In genomic region chr7:55533050-55533728, GRCh38 we compare ENCODE assay signal across 9 cellular contexts. TPM values are rescaled to one million over a fixed set of nuclear protein-coding genes. Genes with fewer than 3 reads are reported as not detected.
DNase-seq lines count a peak whose midpoint lies in the region; ATAC-seq, FAIRE-seq and TF ChIP-seq lines count a peak whose summit lies in the region.
"Had no signal": no experiment of that assay in that cellular context is flagged by ENCODE, and none has a peak within 500 bp of the region (broad histone marks: within the 10 kb centered on the region; RNA-seq: fewer than 3 reads in every experiment).

No MANE protein-coding gene starts in this region.

- POLR2A ChIA-PET in K562 (lab: Yijun Ruan, JAX): interaction anchor here (0.8 kb wide), 1 partner anchor 76 kb away, joined by 3 read pairs; no protein-coding TSS in a partner anchor

- H3K4me3 Mint-ChIP-seq in nephron progenitor cell: no peak overlapping the region

- peaks cover 14% of the 10 kb centered on the region for H4K20me1 ChIP-seq in K562 (replicated peaks; ENCODE audit: control insufficient read depth, insufficient read depth, low read length)

- H3K9me3 Mint-ChIP-seq in nephron progenitor cell: no peaks in the 10 kb centered on the region

- H3K4me3 ChIP-seq in K562 (no peak overlapping the region), upper lobe of left lung (no peak overlapping the region)

- peak; percentile 58 for ATAC-seq in GM21381 (IDR thresholded peaks at IDR 0.05; ENCODE audit: unreplicated experiment)
- ATAC-seq in K562: peak; percentile 44; the same call in 2 of the 3 replicates
- peak; percentile 56 to 75 for ATAC-seq in upper lobe of left lung (ENCODE audit: low FRiP score in 2 of 2)

- peaks cover 6% of the 10 kb centered on the region; the same call in 1 of the 3 replicates for H3K79me2 ChIP-seq in K562 (ENCODE audit: control insufficient read depth, insufficient read depth, low read length)

- H3K27me3 Mint-ChIP-seq in nephron progenitor cell (ENCODE audit: low read depth, poor library complexity): no peaks in the 10 kb centered on the region

- no peak overlapping the region for H2AFZ ChIP-seq in K562 (ENCODE audit: low read depth, low read length)
- H2AFZ ChIP-seq: parathyroid adenoma had no signal

- WGBS in K562 (ENCODE audit: insufficient coverage, low coverage, missing lambda C conversion rate): 35% methylated on average over 4 of the region's 4 CpGs
- 59 to 75% methylated on average over 4 of the region's 4 CpGs for WGBS in upper lobe of left lung, 2 donors

- H3K27ac ChIP-seq in K562 (ENCODE audit: extremely low read depth, low read depth, low read length): no peak overlapping the region
- peak overlapping the region; percentile 59 to 80 (median 64) for H3K27ac ChIP-seq in upper lobe of left lung
- H3K27ac ChIP-seq: parathyroid adenoma had no signal

- no peak for FAIRE-seq in K562 (lab: Jason Lieb, UNC)

- TF ChIP-seq CTCF in K562 (IDR thresholded peaks at IDR 0.05 in 2 of 3, conservative IDR thresholded peaks at IDR 0.05 in 1 of 3; ENCODE audit: insufficient read depth in 2 of 3, low read depth in 1 of 3, low read length in 3 of 3) (no peak), nephron progenitor cell (IDR thresholded peaks at IDR 0.05) (no peak), upper lobe of left lung (IDR thresholded peaks at IDR 0.05) (no peak)

- H3K36me3 Mint-ChIP-seq in nephron progenitor cell (ENCODE audit: low read depth): peaks cover 7% of the 10 kb centered on the region

- DNase-seq in DMS 273 (lab: John Stamatoyannopoulos, UW; ENCODE audit: unreplicated experiment) (peak; percentile 58), HS-5 (ENCODE audit: low read depth) (peak; percentile 13), T-helper 22 cell (ENCODE audit: low read depth) (peak; percentile 81), K562 (ENCODE audit: extremely low read depth in 1 of 4, low spot score in 3 of 4) (no peak), nephron progenitor cell (no peak), upper lobe of left lung (peak in 1 of 2 donors; percentile 54), NCI-H1417 (lab: John Stamatoyannopoulos, UW) (no peak)

- peaks cover 0 to 13% of the 10 kb centered on the region in 2 experiments for H3K4me1 ChIP-seq in K562 (replicated peaks in 1 of 2; ENCODE audit: control insufficient read depth in 2 of 2, insufficient read depth in 2 of 2, low read length in 2 of 2)
- peaks cover 31 to 48% (median 45%) of the 10 kb centered on the region in 4 donors for H3K4me1 ChIP-seq in upper lobe of left lung
- H3K4me1 ChIP-seq: parathyroid adenoma had no signal

- intact Hi-C loops in K562 (cut with micrococcal nuclease): no loop called here

- peaks cover 36% of the 10 kb centered on the region for H3K4me1 Mint-ChIP-seq in nephron progenitor cell

- H3K9me1 ChIP-seq in K562 (ENCODE audit: control insufficient read depth, insufficient read depth, low read length): no peaks in the 10 kb centered on the region

- H3K4me2 ChIP-seq in K562 (ENCODE audit: insufficient read depth, low read length): no peak overlapping the region

- in situ Hi-C loops in K562 (cut with MboI): no loop called here

- H3K9me3 ChIP-seq in K562 (replicated peaks; ENCODE audit: control insufficient read depth, insufficient read depth, low read depth, low read length) (no peaks in the 10 kb centered on the region), upper lobe of left lung (no peaks in the 10 kb centered on the region)

- no peak overlapping the region for H3K9ac ChIP-seq in K562 (ENCODE audit: insufficient read depth in 1 of 2, low read depth in 2 of 2, low read length in 2 of 2)
- H3K9ac ChIP-seq: parathyroid adenoma had no signal

- peak overlapping the region; percentile 39 for H3K27ac Mint-ChIP-seq in nephron progenitor cell

- CTCF ChIA-PET in K562 (lab: Yijun Ruan, JAX; ENCODE audit: low intra/inter-chr PET ratio): no interaction called here

- H3K27me3 ChIP-seq in K562 (ENCODE audit: control insufficient read depth in 2 of 2, insufficient read depth in 2 of 2, low read length in 2 of 2): no peaks in the 10 kb centered on the region
- H3K27me3 ChIP-seq in upper lobe of left lung: no peaks in the 10 kb centered on the region

- no peak for TF ChIP-seq RAD21 in K562 (CRISPR knock-in tag; conservative IDR thresholded peaks at IDR 0.05 in 1 of 2, IDR thresholded peaks at IDR 0.05 in 1 of 2)

- BruUV-seq in K562 (replicated peaks; lab: Mats Ljungman, UMichigan): no TSS peak

- TF ChIP-seq POLR2A in K562 (conservative IDR thresholded peaks at IDR 0.05): no peak
- TF ChIP-seq POLR2A in upper lobe of left lung (IDR thresholded peaks at IDR 0.05): no peak

- no peak for TF ChIP-seq EP300 in K562 (IDR thresholded peaks at IDR 0.05; ENCODE audit: low read length)
- peak in 1 of 4 donors; percentile 10 for TF ChIP-seq EP300 in upper lobe of left lung (IDR thresholded peaks at IDR 0.05)

- H3K36me3 ChIP-seq in K562 (ENCODE audit: control insufficient read depth, insufficient read depth, low read length) (no peaks in the 10 kb centered on the region), upper lobe of left lung (no peaks in the 10 kb centered on the region)

TF ChIP-seq in K562, 482 proteins besides CTCF, POLR2A, EP300 and RAD21:
- TF ChIP-seq MEF2A (IDR thresholded peaks at IDR 0.05; ENCODE audit: control insufficient read depth, low read depth, low read length) (no peak), ATF2 (CRISPR knock-in tag; IDR thresholded peaks at IDR 0.05) (no peak), SRSF3 (IDR thresholded peaks at IDR 0.05; ENCODE audit: insufficient read depth, low read length) (no peak), FOSL1 (tag; conservative IDR thresholded peaks at IDR 0.05) (peak; percentile 36), HIVEP1 (CRISPR knock-in tag; IDR thresholded peaks at IDR 0.05) (no peak), CBX3 (IDR thresholded peaks at IDR 0.05; ENCODE audit: borderline replicate concordance in 1 of 2, low read length in 2 of 2) (no peak), HNRNPH1 (optimal IDR thresholded peaks at IDR 0.05; ENCODE audit: low read depth, low read length) (no peak), PPARD (CRISPR knock-in tag; IDR thresholded peaks at IDR 0.05) (no peak), ZNF384 (IDR thresholded peaks at IDR 0.05; ENCODE audit: low read depth, low read length) (no peak), ZFP30 (CRISPR knock-in tag; IDR thresholded peaks at IDR 0.05; ENCODE audit: borderline replicate concordance) (no peak), CBX5 (IDR thresholded peaks at IDR 0.05; ENCODE audit: borderline replicate concordance, low read depth) (no peak), NR0B1 (IDR thresholded peaks at IDR 0.05; ENCODE audit: partially characterized antibody) (no peak), SPI1 (IDR thresholded peaks at IDR 0.05; ENCODE audit: borderline replicate concordance, low read depth, low read length) (0 out of 2 replicates have a peak, but pooled peaks have one; percentile 36), ZKSCAN1 (IDR thresholded peaks at IDR 0.05; ENCODE audit: low read depth, low read length) (no peak)

RNA-seq across cellular contexts. Expression of gene VOPP1, which starts 39.1 kb away (rescaled TPM):
- 22.5 and 27.7 TPM in 2 replicates for total RNA-seq in K562 (2011; cell fraction: chromatin; rRNA removed; ENCODE audit: low replicate concordance)
- 28.4 and 32.9 TPM in 2 replicates for total RNA-seq in K562 (2011; cell fraction: nucleolus; rRNA removed)
- 36.5 and 44.2 TPM in 2 replicates for total RNA-seq in K562 (2011; cell fraction: nucleoplasm; rRNA removed)
- total RNA-seq in K562 (2014; rRNA removed) (31.0 and 41.3 TPM in 2 replicates), K562 (2014; rRNA removed; fragmentation: Illumina TruSeq; extraction: Trizol) (32.4 and 32.8 TPM in 2 replicates), K562 (2015; rRNA removed; fragmentation: Illumina TruSeq; extraction: Trizol) (33.1 and 35.9 TPM in 2 replicates), K562 (2021) (45.8 and 47.0 TPM in 2 replicates), upper lobe of left lung (10 to 100 TPM; 27.2 to 67.6 (median 45.0) TPM)
- polyA plus RNA-seq in K562 (2011; rRNA removed) (27.3 and 32.5 TPM in 2 replicates), K562 (2014; fragmentation: Illumina TruSeq; extraction: Trizol) (31.2 and 36.5 TPM in 2 replicates), K562 (2014; fragmentation: Nextera tagmentation; extraction: Ambion mirVana) (10 to 100 TPM in 1 of 2 experiments, 1 to 10 TPM in 1; 8.2 to 11.0 TPM), K562 (2014; rRNA removed) (31.0 and 35.3 TPM in 2 replicates)
- 31.1 and 42.4 TPM in 2 replicates for polyA plus RNA-seq in K562 (2011; cell fraction: cytosol; rRNA removed)
- 13.2 and 14.1 TPM in 2 replicates for polyA plus RNA-seq in K562 (2011; cell fraction: nucleus; rRNA removed)
- polyA plus RNA-seq in K562 (2012): 32.7 and 35.8 TPM in 2 replicates
- polyA minus RNA-seq in K562 (2011; rRNA and poly(A)+ RNA removed): 36.3 and 42.1 TPM in 2 replicates
- 30.5 and 37.7 TPM in 2 replicates for polyA minus RNA-seq in K562 (2011; cell fraction: cytosol; rRNA and poly(A)+ RNA removed)
- 6.7 and 7.6 TPM in 2 replicates for polyA minus RNA-seq in K562 (2011; cell fraction: nucleus; rRNA and poly(A)+ RNA removed)

Comparison
In these comparisons a context has a peak if more than half of its experiments do, and no peak if none do; other contexts are left out.
1. DNase-seq: peak in DMS 273 (single experiment), HS-5 (single experiment) and T-helper 22 cell (single experiment); none in K562 (0 of 4), nephron progenitor cell (single experiment) and NCI-H1417 (0 of 3).
2. Peak in every context shown above with its lines, with median percentiles within 50 percentile points of each other: ATAC-seq.